ENCODE assay signal across 1 cellular context in the genomic region with DNA sequence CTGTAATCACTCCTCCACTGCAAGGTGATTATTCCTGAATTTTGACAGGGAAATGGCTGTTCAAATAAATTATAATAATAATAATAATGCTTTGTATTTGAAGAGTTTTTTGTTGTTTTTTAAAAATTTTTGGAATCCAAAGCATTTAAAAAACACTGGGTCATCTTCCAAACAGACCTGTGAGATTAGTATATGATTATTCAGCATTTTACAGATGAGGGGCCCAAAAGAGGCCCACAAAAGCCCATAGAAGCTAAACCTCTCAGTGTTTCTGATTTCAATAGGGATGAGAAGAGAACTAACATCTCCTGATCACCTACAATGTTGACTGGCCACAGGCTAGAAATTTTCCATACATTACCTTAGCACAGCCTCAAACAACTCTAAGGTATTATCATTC.
A peak's percentile ranks its signal among the peaks of the same experiment; 100 is the strongest.
TF ChIP-seq lines count a peak whose summit lies in the region.

No MANE protein-coding gene starts in this region.

TF ChIP-seq in IMR-90, 13 proteins besides CTCF, POLR2A, EP300 and RAD21:
- peak; percentile 53 for TF ChIP-seq MAFK (IDR thresholded peaks at IDR 0.05; ENCODE audit: low read depth, low read length)
- TF ChIP-seq RCOR1 (IDR thresholded peaks at IDR 0.05; ENCODE audit: insufficient replicate concordance, low read length), result no peak
TF ChIP-seq in IMR-90: peak in this region for 1.
